9 cellular contexts compared by ENCODE assay signal in genomic region chr10:59805043-59805442, GRCh38. TPM values are rescaled to one million over a fixed set of nuclear protein-coding genes. Genes with fewer than 3 reads are reported as not detected.
DNase-seq lines count a peak whose midpoint lies in the region; ATAC-seq and TF ChIP-seq lines count a peak whose summit lies in the region.
"Had no signal": no experiment of that assay in that cellular context is flagged by ENCODE, and none has a peak within 500 bp of the region (broad histone marks: within the 10 kb centered on the region; RNA-seq: fewer than 3 reads in every experiment).

No MANE protein-coding gene starts in this region.

- WGBS in right cardiac atrium = 85% methylated on average over 6 of the region's 6 CpGs

- POLR2A ChIA-PET in T-cell (lab: Charles Lee) = no interaction called here

- no peaks in the 10 kb centered on the region for H3K27me3 Mint-ChIP-seq in osteocyte (ENCODE audit: unreplicated experiment)
- H3K27me3 Mint-ChIP-seq in T-cell = no peaks in the 10 kb centered on the region
- H3K27me3 Mint-ChIP-seq: activated naive CD8-positive, alpha-beta T cell treated with anti-CD3 and anti-CD28 coated beads, Interleukin-2, amount 10 ng/mL, durations not matched to agents 7 days and 5 days had no signal

- H3K9ac ChIP-seq in colonic mucosa (ENCODE audit: low read depth in 2 of 2, low read length in 2 of 2) = no peak overlapping the region

- no peak overlapping the region for H3K27ac Mint-ChIP-seq in osteocyte (ENCODE audit: unreplicated experiment)
- H3K27ac Mint-ChIP-seq in T-cell = no peak overlapping the region

- H3K4me3 ChIP-seq in left ventricle myocardium inferior = no peak overlapping the region
- no peak overlapping the region for H3K4me3 ChIP-seq in right cardiac atrium (ENCODE audit: low read length)
- H3K4me3 ChIP-seq in colonic mucosa = no peak overlapping the region

- H3K36me3 Mint-ChIP-seq in osteocyte (ENCODE audit: unreplicated experiment) = peaks cover 47% of the 10 kb centered on the region
- H3K36me3 Mint-ChIP-seq in T-cell = peaks cover 77% of the 10 kb centered on the region

- H3K4me3 Mint-ChIP-seq in osteocyte (ENCODE audit: unreplicated experiment) (no peak overlapping the region), T-cell (no peak overlapping the region)
- H3K4me3 Mint-ChIP-seq: activated naive CD8-positive, alpha-beta T cell treated with anti-CD3 and anti-CD28 coated beads, Interleukin-2, amount 10 ng/mL, durations not matched to agents 7 days and 5 days had no signal

- intact Hi-C loops in left ventricle myocardium inferior (cut with micrococcal nuclease) = loop anchor here (5.0 kb wide), 1 partner anchor 178 kb away; no protein-coding TSS in a partner anchor
- intact Hi-C loops in right cardiac atrium (cut with DNase I) = loop anchor here in 1 of 4 donors (5.0 kb wide), 1 partner anchor 178 kb away; no protein-coding TSS in a partner anchor
- intact Hi-C loops in colonic mucosa (cut with DNase I) = loop anchor here (5.0 kb wide), 1 partner anchor 178 kb away; no protein-coding TSS in a partner anchor

- no peak for ATAC-seq in right cardiac atrium
- no peak for ATAC-seq in T-cell (replicated peaks in 1 of 4)
- no peak for ATAC-seq in HG03565 (IDR thresholded peaks at IDR 0.05; ENCODE audit: unreplicated experiment)

- H3K36me3 ChIP-seq in left ventricle myocardium inferior = peaks cover 73% of the 10 kb centered on the region
- peaks cover 20% of the 10 kb centered on the region for H3K36me3 ChIP-seq in colonic mucosa

- H3K4me1 Mint-ChIP-seq in osteocyte (ENCODE audit: unreplicated experiment) (peaks cover 11% of the 10 kb centered on the region), T-cell (peaks cover 0 to 2% (median 0%) of the 10 kb centered on the region in 3 donors)
- H3K4me1 Mint-ChIP-seq: activated naive CD8-positive, alpha-beta T cell treated with anti-CD3 and anti-CD28 coated beads, Interleukin-2, amount 10 ng/mL, durations not matched to agents 7 days and 5 days had no signal

- peaks cover 25% of the 10 kb centered on the region for H3K4me1 ChIP-seq in left ventricle myocardium inferior
- H3K4me1 ChIP-seq in right cardiac atrium (ENCODE audit: control insufficient read depth, insufficient read depth, low read length) = peaks cover 2% of the 10 kb centered on the region
- H3K4me1 ChIP-seq in colonic mucosa = no peaks in the 10 kb centered on the region

- H3K9me3 Mint-ChIP-seq in osteocyte (ENCODE audit: unreplicated experiment) (no peaks in the 10 kb centered on the region), T-cell (no peaks in the 10 kb centered on the region)
- H3K9me3 Mint-ChIP-seq: activated naive CD8-positive, alpha-beta T cell treated with anti-CD3 and anti-CD28 coated beads, Interleukin-2, amount 10 ng/mL, durations not matched to agents 7 days and 5 days had no signal

- TF ChIP-seq CTCF in left ventricle myocardium inferior (IDR thresholded peaks at IDR 0.05; ENCODE audit: borderline replicate concordance) = peak; percentile 50
- TF ChIP-seq CTCF in colonic mucosa (IDR thresholded peaks at IDR 0.05) = peak; percentile 42
- peak; percentile 38 for TF ChIP-seq CTCF in osteocyte (IDR thresholded peaks at IDR 0.05)

- no peak for DNase-seq in left ventricle myocardium inferior
- no peak for DNase-seq in right cardiac atrium
- peak; percentile 27 for DNase-seq in NCI-H1436 treated with DMSO at 0.1 percent for 48 hours (lab: John Stamatoyannopoulos, UW)
- DNase-seq in colonic mucosa = peak; percentile 79
- no peak for DNase-seq in osteocyte (ENCODE audit: extremely low spot score, unreplicated experiment)
- DNase-seq in T-cell = no peak
- DNase-seq in activated T-cell treated with anti-CD3 and anti-CD28 coated beads for 4 hours = no peak
- DNase-seq: activated naive CD8-positive, alpha-beta T cell treated with anti-CD3 and anti-CD28 coated beads, Interleukin-2, amount 10 ng/mL, durations not matched to agents 7 days and 5 days had no signal

- CTCF ChIA-PET in T-cell (lab: Charles Lee) = no interaction called here

- H3K9me3 ChIP-seq in left ventricle myocardium inferior (replicated peaks) (no peaks in the 10 kb centered on the region), right cardiac atrium (ENCODE audit: control insufficient read depth, low read length) (no peaks in the 10 kb centered on the region), colonic mucosa (no peaks in the 10 kb centered on the region)

- no peaks in the 10 kb centered on the region for H3K27me3 ChIP-seq in left ventricle myocardium inferior (ENCODE audit: low read depth)
- H3K27me3 ChIP-seq in right cardiac atrium (ENCODE audit: control insufficient read depth, insufficient read depth) = no peaks in the 10 kb centered on the region
- no peaks in the 10 kb centered on the region for H3K27me3 ChIP-seq in colonic mucosa

- no peak overlapping the region for H3K27ac ChIP-seq in left ventricle myocardium inferior (replicated peaks)
- no peak overlapping the region for H3K27ac ChIP-seq in right cardiac atrium (ENCODE audit: low read length)
- H3K27ac ChIP-seq in colonic mucosa = no peak overlapping the region

RNA-seq across cellular contexts. Expression of gene MRLN, which starts 51.8 kb away (rescaled TPM):
- total RNA-seq in left ventricle myocardium inferior (not detected), right cardiac atrium (not detected), colonic mucosa (not detected), osteocyte (not detected in 2 replicates), T-cell (not detected)
- not detected for polyA plus RNA-seq in right cardiac atrium
- total RNA-seq: activated naive CD8-positive, alpha-beta T cell treated with anti-CD3 and anti-CD28 coated beads, Interleukin-2, amount 10 ng/mL, durations not matched to agents 7 days and 5 days had no signal

Comparison
In these comparisons a context has a peak if more than half of its experiments do, and no peak if none do; other contexts are left out.
1. DNase-seq: peak in NCI-H1436 treated with DMSO at 0.1 percent for 48 hours (single experiment) and colonic mucosa (single experiment); none in left ventricle myocardium inferior (single experiment), right cardiac atrium (0 of 3), osteocyte (single experiment), T-cell (0 of 34) and activated T-cell treated with anti-CD3 and anti-CD28 coated beads for 4 hours (single experiment).
2. Peak in every context shown above with its lines, with median percentiles within 50 percentile points of each other: CTCF ChIP-seq.